Comparison of ENCODE assay signal across 10 cellular contexts in genomic region chr12:92403210-92404175, GRCh38.
A peak's percentile ranks its signal among the peaks of the same experiment; 100 is the strongest.
DNase-seq lines count a peak whose midpoint lies in the region; ATAC-seq, FAIRE-seq and TF ChIP-seq lines count a peak whose summit lies in the region.
"Had no signal": no experiment of that assay in that cellular context is flagged by ENCODE, and none has a peak within 500 bp of the region (broad histone marks: within the 10 kb centered on the region; RNA-seq: fewer than 3 reads in every experiment).

No MANE protein-coding gene starts in this region.

- peaks cover 0 to 2% (median 0%) of the 10 kb centered on the region in 3 donors for H3K36me3 Mint-ChIP-seq in CD8-positive, alpha-beta memory T cell
- H3K36me3 Mint-ChIP-seq in activated naive CD4-positive, alpha-beta T cell treated with anti-CD3 and anti-CD28 coated beads for 36 hours (ENCODE audit: low read depth), result peaks cover 5% of the 10 kb centered on the region

- POLR2A ChIA-PET in CD8-positive, alpha-beta memory T cell (lab: Charles Lee), result interaction anchor here (0.6 to 4.9 kb wide), 5 partner anchors 40 to 262 kb away, joined by 3 to 45 read pairs (median 4); partner anchors contain the start of gene BTG1

- CTCF ChIA-PET in CD8-positive, alpha-beta memory T cell (lab: Charles Lee), result interaction anchor here (1.1 to 2.7 kb wide), 4 partner anchors 40 to 267 kb away, joined by 3 to 23 read pairs (median 6); partner anchors contain the start of gene BTG1
- CTCF ChIA-PET in activated naive CD4-positive, alpha-beta T cell treated with anti-CD3 and anti-CD28 coated beads for 36 hours (lab: Charles Lee), result interaction anchor here (0.6 to 2.4 kb wide), 10 partner anchors 19 to 624 kb away, joined by 3 to 7 read pairs (median 3); no protein-coding TSS in a partner anchor

- H3K4me2 ChIP-seq in hepatocyte, result no peak overlapping the region

- TF ChIP-seq CTCF in hepatocyte (IDR thresholded peaks at IDR 0.05; ENCODE audit: poor library complexity), result no peak

- peak overlapping the region; percentile 41 for H3K27ac ChIP-seq in CD8-positive, alpha-beta memory T cell (ENCODE audit: low read depth, low read length)
- no peak overlapping the region for H3K27ac ChIP-seq in hepatocyte

- H3K4me3 Mint-ChIP-seq in CD8-positive, alpha-beta memory T cell, result peak overlapping the region; percentile 27 to 62 (median 49)
- H3K4me3 Mint-ChIP-seq in activated naive CD4-positive, alpha-beta T cell treated with anti-CD3 and anti-CD28 coated beads for 36 hours, result peak overlapping the region; percentile 48

- no peaks in the 10 kb centered on the region for H3K9me2 ChIP-seq in hepatocyte (replicated peaks; ENCODE audit: insufficient read depth)

- FAIRE-seq in urothelium cell line (lab: Jason Lieb, UNC), result no peak
- FAIRE-seq: bronchial epithelial cell, G401.6 had no signal

- H3K9me3 ChIP-seq in CD8-positive, alpha-beta memory T cell (ENCODE audit: low read length), result no peaks in the 10 kb centered on the region
- no peaks in the 10 kb centered on the region for H3K9me3 ChIP-seq in hepatocyte (ENCODE audit: low read depth)

- 45% methylated on average over 3 of the region's 3 CpGs for WGBS in hepatocyte (ENCODE audit: low lambda C conversion rate, missing lambda C conversion rate)

- H3K4me1 Mint-ChIP-seq in CD8-positive, alpha-beta memory T cell, result peaks cover 78 to 93% (median 91%) of the 10 kb centered on the region in 3 donors
- peaks cover 88% of the 10 kb centered on the region for H3K4me1 Mint-ChIP-seq in activated naive CD4-positive, alpha-beta T cell treated with anti-CD3 and anti-CD28 coated beads for 36 hours (ENCODE audit: low read depth)

- H2AFZ ChIP-seq in hepatocyte, result no peak overlapping the region

- intact Hi-C loops in activated naive CD4-positive, alpha-beta T cell treated with anti-CD3 and anti-CD28 coated beads for 36 hours (cut with micrococcal nuclease), result loop anchor here (1.0 to 10.0 kb wide), 16 partner anchors 67 to 1021 kb away; no protein-coding TSS in a partner anchor

- no peaks in the 10 kb centered on the region for H3K79me2 ChIP-seq in hepatocyte

- peaks cover 78% of the 10 kb centered on the region for H3K4me1 ChIP-seq in CD8-positive, alpha-beta memory T cell (ENCODE audit: insufficient read depth, low read length)
- H3K4me1 ChIP-seq in hepatocyte (ENCODE audit: insufficient read depth), result no peaks in the 10 kb centered on the region

- ATAC-seq in GM21390 (IDR thresholded peaks at IDR 0.05; ENCODE audit: unreplicated experiment), result peak; percentile 87

- no peaks in the 10 kb centered on the region for H3K27me3 ChIP-seq in CD8-positive, alpha-beta memory T cell (ENCODE audit: insufficient read depth, low read length, poor library complexity, severe bottlenecking)
- no peaks in the 10 kb centered on the region for H3K27me3 ChIP-seq in hepatocyte

- H3K27me3 Mint-ChIP-seq in CD8-positive, alpha-beta memory T cell, result no peaks in the 10 kb centered on the region
- H3K27me3 Mint-ChIP-seq in activated naive CD4-positive, alpha-beta T cell treated with anti-CD3 and anti-CD28 coated beads for 36 hours (ENCODE audit: low read depth), result no peaks in the 10 kb centered on the region

- in situ Hi-C loops in KBM-7 (cut with MboI; ENCODE audit: low pct_unique_long_range_greater_than_20kb, low sequenced_read_pairs), result no loop called here

- H3K4me3 ChIP-seq in CD8-positive, alpha-beta memory T cell (ENCODE audit: low read length), result peak overlapping the region; percentile 36
- H3K4me3 ChIP-seq in hepatocyte, result no peak overlapping the region

- H4K20me1 ChIP-seq in hepatocyte (ENCODE audit: insufficient read depth, poor library complexity, severe bottlenecking), result no peaks in the 10 kb centered on the region

- peak overlapping the region; percentile 80 to 99 (median 96) for H3K27ac Mint-ChIP-seq in CD8-positive, alpha-beta memory T cell
- peak overlapping the region; percentile 99 for H3K27ac Mint-ChIP-seq in activated naive CD4-positive, alpha-beta T cell treated with anti-CD3 and anti-CD28 coated beads for 36 hours

- H3K9me3 Mint-ChIP-seq in CD8-positive, alpha-beta memory T cell, result no peaks in the 10 kb centered on the region
- peaks cover 5% of the 10 kb centered on the region for H3K9me3 Mint-ChIP-seq in activated naive CD4-positive, alpha-beta T cell treated with anti-CD3 and anti-CD28 coated beads for 36 hours

- no peaks in the 10 kb centered on the region for H3K36me3 ChIP-seq in CD8-positive, alpha-beta memory T cell (ENCODE audit: insufficient read depth, low read length)
- no peaks in the 10 kb centered on the region for H3K36me3 ChIP-seq in hepatocyte (replicated peaks; ENCODE audit: insufficient read depth, low read depth)

- DNase-seq in CD8-positive, alpha-beta memory T cell, result peak; percentile 17 to 83 (median 70)
- DNase-seq in KBM-7 (peak; percentile 67), urothelium cell line (ENCODE audit: low spot score) (no peak), hepatocyte (ENCODE audit: low spot score) (no peak), NCI-H345 (lab: John Stamatoyannopoulos, UW) (no peak)
- peak; percentile 83 for DNase-seq in activated naive CD4-positive, alpha-beta T cell treated with anti-CD3 and anti-CD28 coated beads for 36 hours
- peak; percentile 36 to 44 for DNase-seq in stimulated activated CD4-positive, alpha-beta T cell treated with anti-CD3 and anti-CD28 coated beads, Interleukin-2, amount 100 ng/mL, for 48 hours

Comparison
In these comparisons a context has a peak if more than half of its experiments do, and no peak if none do; other contexts are left out.
1. DNase-seq: peak in CD8-positive, alpha-beta memory T cell (5 of 5), KBM-7 (single experiment), activated naive CD4-positive, alpha-beta T cell treated with anti-CD3 and anti-CD28 coated beads for 36 hours (single experiment) and stimulated activated CD4-positive, alpha-beta T cell treated with anti-CD3 and anti-CD28 coated beads, Interleukin-2, amount 100 ng/mL, for 48 hours (2 of 2); none in urothelium cell line (single experiment), hepatocyte (single experiment) and NCI-H345 (single experiment).